In genomic region chr10:91077549-91078017, GRCh38 we compare ENCODE assay signal across 10 cellular contexts.
DNase-seq lines count a peak whose midpoint lies in the region; ATAC-seq and TF ChIP-seq lines count a peak whose summit lies in the region.
"Had no signal": no experiment of that assay in that cellular context is flagged by ENCODE, and none has a peak within 500 bp of the region (broad histone marks: within the 10 kb centered on the region; RNA-seq: fewer than 3 reads in every experiment).

No MANE protein-coding gene starts in this region.

- DNase-seq in LoVo (ENCODE audit: low spot score) (peak; percentile 74), amniotic epithelial cell (ENCODE audit: low read depth) (peak; percentile 12), right atrium auricular region (ENCODE audit: low spot score) (peak; percentile 72), NCI-H187 (lab: John Stamatoyannopoulos, UW) (no peak), NCI-H524 treated with DMSO at 0.1 percent for 48 hours (lab: John Stamatoyannopoulos, UW) (no peak)

- ATAC-seq in HG02623 (IDR thresholded peaks at IDR 0.05; ENCODE audit: unreplicated experiment), result no peak
- no peak for ATAC-seq in HG02885 (IDR thresholded peaks at IDR 0.05; ENCODE audit: poor library complexity, unreplicated experiment)
- ATAC-seq: foreskin keratinocyte, GM12878 had no signal

- H3K4me3 ChIP-seq in right atrium auricular region (peak overlapping the region in 1 of 2 donors; percentile 7), skeletal muscle tissue (ENCODE audit: low read length in 3 of 3) (peak overlapping the region; percentile 17 to 56 (median 48))
- H3K4me3 ChIP-seq: GM12878 had no signal

- H3K27ac ChIP-seq in right atrium auricular region (peak overlapping the region; percentile 66 to 92), skeletal muscle tissue (ENCODE audit: low read depth, low read length) (peak overlapping the region; percentile 62)
- H3K27ac ChIP-seq: foreskin keratinocyte had no signal

- H3K9ac ChIP-seq in skeletal muscle tissue (ENCODE audit: low read depth in 1 of 3, low read length in 3 of 3), result peak overlapping the region; percentile 65 to 69 (median 68)

- H3K27me3 ChIP-seq in right atrium auricular region, result no peaks in the 10 kb centered on the region
- no peaks in the 10 kb centered on the region for H3K27me3 ChIP-seq in skeletal muscle tissue (ENCODE audit: control insufficient read depth in 3 of 3, insufficient read depth in 3 of 3, low read length in 3 of 3)

- TF ChIP-seq CTCF in right atrium auricular region (IDR thresholded peaks at IDR 0.05), result no peak

- H3K36me3 ChIP-seq in right atrium auricular region (no peaks in the 10 kb centered on the region), skeletal muscle tissue (ENCODE audit: control insufficient read depth in 3 of 3, insufficient read depth in 3 of 3, low read length in 3 of 3) (no peaks in the 10 kb centered on the region)

- H3K4me1 ChIP-seq in right atrium auricular region (peaks cover 0 to 32% of the 10 kb centered on the region in 2 donors), skeletal muscle tissue (ENCODE audit: control insufficient read depth in 3 of 3, insufficient read depth in 3 of 3, low read length in 3 of 3) (peaks cover 14 to 26% (median 15%) of the 10 kb centered on the region in 3 donors)
- H3K4me1 ChIP-seq: foreskin keratinocyte had no signal

- H3K9me3 ChIP-seq in right atrium auricular region, result no peaks in the 10 kb centered on the region
- no peaks in the 10 kb centered on the region for H3K9me3 ChIP-seq in skeletal muscle tissue (ENCODE audit: control insufficient read depth in 3 of 3, low read length in 3 of 3)

Comparison
In these comparisons a context has a peak if more than half of its experiments do, and no peak if none do; other contexts are left out.
1. DNase-seq: peak in LoVo (single experiment), amniotic epithelial cell (single experiment) and right atrium auricular region (single experiment); none in NCI-H187 (0 of 2) and NCI-H524 treated with DMSO at 0.1 percent for 48 hours (single experiment).